8 cellular contexts compared by ENCODE assay signal in the genomic region with DNA sequence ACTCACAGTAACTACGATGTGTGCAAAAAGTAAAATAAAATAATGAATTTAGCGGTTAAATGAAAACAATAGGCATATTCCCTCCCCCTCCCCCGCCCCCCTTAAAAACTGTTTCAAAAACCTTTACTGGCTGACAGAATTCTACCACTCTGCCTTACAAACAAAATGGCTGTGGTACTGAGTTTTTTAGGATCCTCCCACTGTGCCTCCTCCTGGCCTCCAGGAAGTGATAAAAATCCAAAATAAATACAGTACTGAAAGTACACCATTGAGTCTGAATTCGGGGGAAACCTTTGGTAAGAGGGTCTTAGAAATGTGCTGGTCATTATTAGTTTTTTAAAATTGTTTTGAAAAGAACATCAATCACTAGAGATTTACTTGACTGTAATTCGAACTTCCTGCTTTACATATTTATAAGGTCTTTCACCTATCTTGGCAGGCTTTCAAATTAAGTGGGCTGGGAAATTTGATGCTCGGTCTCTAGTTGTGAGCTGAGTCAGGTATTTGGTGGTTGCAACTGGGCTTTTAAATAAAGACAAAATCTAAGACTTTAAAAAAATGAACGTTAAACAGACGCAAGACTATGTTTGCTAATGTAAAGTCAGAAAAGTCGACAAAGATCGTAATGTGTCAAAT. TPM values are rescaled to one million over a fixed set of nuclear protein-coding genes. Genes with fewer than 3 reads are reported as not detected.
DNase-seq lines count a peak whose midpoint lies in the region; ATAC-seq and TF ChIP-seq lines count a peak whose summit lies in the region.

No MANE protein-coding gene starts in this region.

- H3K36me3 ChIP-seq in ACC112 (ENCODE audit: insufficient read depth, low read length), result no peaks in the 10 kb centered on the region
- H3K36me3 ChIP-seq in SK-N-SH (replicated peaks in 1 of 2; ENCODE audit: control insufficient read depth in 1 of 2, insufficient read depth in 2 of 2, low read length in 1 of 2), result no peaks in the 10 kb centered on the region
- H3K36me3 ChIP-seq in muscle layer of duodenum (ENCODE audit: control insufficient read depth in 1 of 2, insufficient read depth in 2 of 2, low read length in 2 of 2), result no peaks in the 10 kb centered on the region

- peaks cover 13% of the 10 kb centered on the region for H3K4me1 Mint-ChIP-seq in T-helper 2 cell treated with Interferon-gamma antibody and Interleukin-4, amounts not matched to agents 5 μg/mL and 100 μg/mL, for 36 hours (ENCODE audit: low read depth)

- H3K9me2 ChIP-seq in SK-N-SH, result no peaks in the 10 kb centered on the region

- peaks cover 3% of the 10 kb centered on the region for H3K36me3 Mint-ChIP-seq in T-helper 2 cell treated with Interferon-gamma antibody and Interleukin-4, amounts not matched to agents 5 μg/mL and 100 μg/mL, for 36 hours (ENCODE audit: low read depth)

- H2AFZ ChIP-seq in ACC112 (ENCODE audit: low read length, unreplicated experiment), result peak overlapping the region; percentile 62
- peak overlapping the region; percentile 97 for H2AFZ ChIP-seq in SK-N-SH (ENCODE audit: low read depth)

- H3K4me3 ChIP-seq in ACC112 (ENCODE audit: low read depth, low read length) (peak overlapping the region; percentile 86), GM12865 (ENCODE audit: low read depth, low read length) (peak overlapping the region; percentile 98), SK-N-SH (ENCODE audit: low read depth in 2 of 2, low read length in 1 of 2) (peak overlapping the region; percentile 68 to 80), muscle layer of duodenum (ENCODE audit: low read depth in 1 of 2, low read length in 2 of 2) (peak overlapping the region; percentile 92 to 94)

- H3K4me2 ChIP-seq in SK-N-SH, result peak overlapping the region; percentile 85

- H3K27me3 ChIP-seq in ACC112 (ENCODE audit: insufficient read depth, low read length) (no peaks in the 10 kb centered on the region), SK-N-SH (ENCODE audit: insufficient read depth) (no peaks in the 10 kb centered on the region), muscle layer of duodenum (ENCODE audit: low read depth, low read length) (no peaks in the 10 kb centered on the region)

- H3K9me3 Mint-ChIP-seq in T-helper 2 cell treated with Interferon-gamma antibody and Interleukin-4, amounts not matched to agents 5 μg/mL and 100 μg/mL, for 36 hours, result no peaks in the 10 kb centered on the region

- peaks cover 10% of the 10 kb centered on the region for H3K4me1 ChIP-seq in ACC112 (ENCODE audit: control insufficient read depth, insufficient read depth, low read length, unreplicated experiment)
- no peaks in the 10 kb centered on the region; a peak in 3 of 4 replicates for H3K4me1 ChIP-seq in SK-N-SH (ENCODE audit: control insufficient read depth in 1 of 2, insufficient read depth in 2 of 2, low read depth in 1 of 2, low read length in 1 of 2)
- H3K4me1 ChIP-seq in muscle layer of duodenum (ENCODE audit: control insufficient read depth in 1 of 2, insufficient read depth in 2 of 2, low read length in 2 of 2), result no peaks in the 10 kb centered on the region

- no peak; a peak in 1 of 4 replicates for TF ChIP-seq EP300 in SK-N-SH (IDR thresholded peaks at IDR 0.05; ENCODE audit: borderline replicate concordance in 1 of 2, low read depth in 1 of 2, low read length in 1 of 2)

- no peak overlapping the region for H3K4me3 Mint-ChIP-seq in T-helper 2 cell treated with Interferon-gamma antibody and Interleukin-4, amounts not matched to agents 5 μg/mL and 100 μg/mL, for 36 hours

- H3K27ac ChIP-seq in ACC112 (ENCODE audit: low read depth, low read length) (peak overlapping the region; percentile 15), SK-N-SH (ENCODE audit: low read depth in 2 of 2, low read length in 1 of 2) (peak overlapping the region; percentile 84 to 97), muscle layer of duodenum (ENCODE audit: low read length) (peak overlapping the region; percentile 93)

- H4K20me1 ChIP-seq in SK-N-SH (ENCODE audit: insufficient read depth), result no peaks in the 10 kb centered on the region

- peak; percentile 49 for ATAC-seq in esophagus mucosa

- H3F3A ChIP-seq in SK-N-SH (replicated peaks; ENCODE audit: insufficient read depth), result peaks cover 9% of the 10 kb centered on the region

- in situ Hi-C loops in GM13976 (cut with MboI; ENCODE audit: low sequenced_read_pairs, unreplicated experiment), result no loop called here

- POLR2A ChIA-PET in SK-N-SH (lab: Yijun Ruan, JAX), result interaction anchor here (1.1 to 1.6 kb wide), 2 partner anchors 33 to 66 kb away, joined by 4 to 5 read pairs; a partner anchor contains a TSS

- no peak for TF ChIP-seq RAD21 in SK-N-SH (IDR thresholded peaks at IDR 0.05; ENCODE audit: low read length)

- no peak for TF ChIP-seq CTCF in GM12865 (IDR thresholded peaks at IDR 0.05; ENCODE audit: insufficient read depth, low read depth, low read length, missing control alignments)
- TF ChIP-seq CTCF in SK-N-SH (IDR thresholded peaks at IDR 0.05), result no peak
- TF ChIP-seq CTCF in GM13976 (IDR thresholded peaks at IDR 0.05; ENCODE audit: borderline replicate concordance, control extremely low read depth, extremely low read depth, insufficient read depth, missing control alignments), result no peak

- H3K27me3 Mint-ChIP-seq in T-helper 2 cell treated with Interferon-gamma antibody and Interleukin-4, amounts not matched to agents 5 μg/mL and 100 μg/mL, for 36 hours (ENCODE audit: low read depth), result no peaks in the 10 kb centered on the region

- peak; percentile 76 for DNase-seq in GM12865 (ENCODE audit: low read depth)
- DNase-seq in MV-4-11 (lab: John Stamatoyannopoulos, UW), result peak; percentile 55
- peak; percentile 49 for DNase-seq in SK-N-SH
- DNase-seq in T-helper 2 cell treated with Interferon-gamma antibody and Interleukin-4, amounts not matched to agents 5 μg/mL and 100 μg/mL, for 36 hours (ENCODE audit: low spot score), result no peak
- DNase-seq in GM13976 (ENCODE audit: low spot score), result no peak

- CTCF ChIA-PET in SK-N-SH (lab: Yijun Ruan, JAX), result interaction anchor here (1.2 to 2.8 kb wide), 3 partner anchors 11 to 629 kb away, joined by 3 to 12 read pairs (median 6); no protein-coding TSS in a partner anchor

- H3K9ac ChIP-seq in SK-N-SH, result peak overlapping the region; percentile 80

- H3K79me2 ChIP-seq in ACC112 (ENCODE audit: control insufficient read depth, insufficient read depth, low read length, unreplicated experiment), result peaks cover 28% of the 10 kb centered on the region
- peaks cover 41% of the 10 kb centered on the region for H3K79me2 ChIP-seq in SK-N-SH (ENCODE audit: insufficient read depth)

- H3K27ac Mint-ChIP-seq in T-helper 2 cell treated with Interferon-gamma antibody and Interleukin-4, amounts not matched to agents 5 μg/mL and 100 μg/mL, for 36 hours, result no peak overlapping the region

- 42% methylated on average over 10 of the region's 10 CpGs for WGBS in SK-N-SH (ENCODE audit: low lambda C conversion rate)

- no peaks in the 10 kb centered on the region for H3K9me3 ChIP-seq in SK-N-SH
- no peaks in the 10 kb centered on the region for H3K9me3 ChIP-seq in muscle layer of duodenum (ENCODE audit: control insufficient read depth in 1 of 2, low read length in 2 of 2)

TF ChIP-seq in SK-N-SH, 30 proteins besides CTCF, POLR2A, EP300 and RAD21 (continues in another document):
- TF ChIP-seq, protein P1, sequence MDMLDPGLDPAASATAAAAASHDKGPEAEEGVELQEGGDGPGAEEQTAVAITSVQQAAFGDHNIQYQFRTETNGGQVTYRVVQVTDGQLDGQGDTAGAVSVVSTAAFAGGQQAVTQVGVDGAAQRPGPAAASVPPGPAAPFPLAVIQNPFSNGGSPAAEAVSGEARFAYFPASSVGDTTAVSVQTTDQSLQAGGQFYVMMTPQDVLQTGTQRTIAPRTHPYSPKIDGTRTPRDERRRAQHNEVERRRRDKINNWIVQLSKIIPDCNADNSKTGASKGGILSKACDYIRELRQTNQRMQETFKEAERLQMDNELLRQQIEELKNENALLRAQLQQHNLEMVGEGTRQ (IDR thresholded peaks at IDR 0.05; ENCODE audit: borderline replicate concordance, low read depth, low read length), result no peak
- TF ChIP-seq TAF1 (IDR thresholded peaks at IDR 0.05; ENCODE audit: borderline replicate concordance, low read depth, low read length) (peak; percentile 43; the same call in 1 of the 2 replicates), YY1 (IDR thresholded peaks at IDR 0.05; ENCODE audit: low read depth) (peak; percentile 66), NRF1 (IDR thresholded peaks at IDR 0.05; ENCODE audit: low read depth, low read length) (no peak), POLR2AphosphoS5 (IDR thresholded peaks at IDR 0.05; ENCODE audit: low read depth, low read length) (0 out of 2 replicates have a peak, but pooled peaks have one; percentile 15), FOXJ3 (CRISPR knock-in tag; IDR thresholded peaks at IDR 0.05) (no peak), GATA2 (CRISPR knock-in tag; IDR thresholded peaks at IDR 0.05) (no peak), MEF2A (IDR thresholded peaks at IDR 0.05; ENCODE audit: borderline replicate concordance, low read depth) (no peak), RXRA (IDR thresholded peaks at IDR 0.05; ENCODE audit: borderline replicate concordance, low read depth) (no peak), ELF1 (IDR thresholded peaks at IDR 0.05) (0 out of 2 replicates have a peak, but pooled peaks have one; percentile 31)
- TF ChIP-seq, protein P2, sequence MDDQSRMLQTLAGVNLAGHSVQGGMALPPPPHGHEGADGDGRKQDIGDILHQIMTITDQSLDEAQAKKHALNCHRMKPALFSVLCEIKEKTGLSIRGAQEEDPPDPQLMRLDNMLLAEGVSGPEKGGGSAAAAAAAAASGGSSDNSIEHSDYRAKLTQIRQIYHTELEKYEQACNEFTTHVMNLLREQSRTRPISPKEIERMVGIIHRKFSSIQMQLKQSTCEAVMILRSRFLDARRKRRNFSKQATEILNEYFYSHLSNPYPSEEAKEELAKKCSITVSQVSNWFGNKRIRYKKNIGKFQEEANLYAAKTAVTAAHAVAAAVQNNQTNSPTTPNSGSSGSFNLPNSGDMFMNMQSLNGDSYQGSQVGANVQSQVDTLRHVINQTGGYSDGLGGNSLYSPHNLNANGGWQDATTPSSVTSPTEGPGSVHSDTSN (IDR thresholded peaks at IDR 0.05), result no peak
- TF ChIP-seq, protein P3, sequence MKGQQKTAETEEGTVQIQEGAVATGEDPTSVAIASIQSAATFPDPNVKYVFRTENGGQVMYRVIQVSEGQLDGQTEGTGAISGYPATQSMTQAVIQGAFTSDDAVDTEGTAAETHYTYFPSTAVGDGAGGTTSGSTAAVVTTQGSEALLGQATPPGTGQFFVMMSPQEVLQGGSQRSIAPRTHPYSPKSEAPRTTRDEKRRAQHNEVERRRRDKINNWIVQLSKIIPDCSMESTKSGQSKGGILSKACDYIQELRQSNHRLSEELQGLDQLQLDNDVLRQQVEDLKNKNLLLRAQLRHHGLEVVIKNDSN (IDR thresholded peaks at IDR 0.05; ENCODE audit: borderline replicate concordance, low read depth), result no peak

RNA-seq across cellular contexts. Expression of a gene that starts 32.5 kb away (rescaled TPM):
- polyA plus RNA-seq in SK-N-SH (2012; rRNA removed), result 21.8 and 30.2 TPM in 2 replicates
- polyA plus RNA-seq in SK-N-SH (2012; cell fraction: cytosol; rRNA removed), result 18.6 and 19.0 TPM in 2 replicates
- polyA plus RNA-seq in SK-N-SH (2012; cell fraction: nucleus; rRNA removed), result 47.6 and 58.4 TPM in 2 replicates
- 15.0 TPM for total RNA-seq in esophagus mucosa

Comparison
In these comparisons a context has a peak if more than half of its experiments do, and no peak if none do; other contexts are left out.
1. H3K27ac ChIP-seq: peak in every context shown above with its lines; median percentile 93 in muscle layer of duodenum; 90 in SK-N-SH; 15 in ACC112.
2. DNase-seq: peak in GM12865 (single experiment), MV-4-11 (single experiment) and SK-N-SH (single experiment); none in T-helper 2 cell treated with Interferon-gamma antibody and Interleukin-4, amounts not matched to agents 5 μg/mL and 100 μg/mL, for 36 hours (single experiment) and GM13976 (single experiment).
3. Peak in every context shown above with its lines, with median percentiles within 50 percentile points of each other: H3K4me3 ChIP-seq.